In the genomic region with DNA sequence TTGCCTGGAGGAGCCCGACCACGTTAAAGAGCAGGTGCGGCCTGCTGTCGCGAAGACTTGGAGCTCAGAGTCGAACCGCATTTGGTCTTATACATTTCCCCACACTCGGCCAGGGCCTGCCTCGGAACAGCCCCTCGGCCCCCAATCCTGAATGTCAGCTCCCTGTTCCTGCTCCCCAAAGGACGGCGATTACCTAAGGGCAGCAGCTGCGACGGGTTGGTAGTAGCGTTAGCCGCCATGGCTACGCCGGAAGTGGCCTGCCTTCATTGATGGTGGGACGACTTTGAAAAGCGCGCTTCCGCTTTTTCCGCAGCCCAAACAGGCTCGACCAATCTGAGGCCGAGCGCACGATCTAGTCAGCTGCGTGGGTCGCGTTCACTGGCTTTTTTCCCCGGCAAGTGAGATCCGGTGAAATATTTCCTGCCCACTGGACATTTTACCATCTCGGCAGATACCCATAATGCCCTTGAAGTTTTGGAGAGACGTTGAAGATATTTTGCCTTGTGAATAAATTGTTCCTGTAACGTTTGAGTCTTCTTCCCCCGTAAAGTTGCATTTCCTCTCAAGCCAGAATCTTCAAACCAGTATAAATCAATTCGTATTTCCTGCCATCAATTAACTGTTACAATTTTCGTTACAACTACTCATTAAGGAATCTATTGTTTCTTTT, we compare ENCODE assay signal across 8 cellular contexts. TPM values are rescaled to one million over a fixed set of nuclear protein-coding genes. Genes with fewer than 3 reads are reported as not detected.
A peak's percentile ranks its signal among the peaks of the same experiment; 100 is the strongest.
DNase-seq lines count a peak whose midpoint lies in the region; ATAC-seq and TF ChIP-seq lines count a peak whose summit lies in the region.

A gene (minus strand): TSS at position 254 of the 670 bp plus-strand sequence. CDS start 15 bp downstream, at position 239.

- H3K79me2 ChIP-seq in MM.1S (ENCODE audit: low read length) (peaks cover 23% of the 10 kb centered on the region), neural progenitor cell (ENCODE audit: low read depth) (peaks cover 20% of the 10 kb centered on the region)

- peak within 1 kb of the TSS; percentile 87 for H3K4me2 ChIP-seq in MM.1S (ENCODE audit: low read depth, low read length)
- H3K4me2 ChIP-seq in neural progenitor cell = peak within 1 kb of the TSS; percentile 83

- H3K27ac ChIP-seq in MM.1S (ENCODE audit: low read length) (peak within 1 kb of the TSS; percentile 67; the same call in 1 of the 2 replicates), foreskin keratinocyte (peak within 1 kb of the TSS; percentile 44), neural progenitor cell (no peak within 1 kb of the TSS)

- H2AFZ ChIP-seq in MM.1S (ENCODE audit: low read length) (peak within 1 kb of the TSS; percentile 88), neural progenitor cell (replicated peaks) (peak within 1 kb of the TSS; percentile 83)

- in situ Hi-C loops in HAP-1 (cut with MboI; ENCODE audit: low sequenced_read_pairs) = no loop called here

- H3K36me3 Mint-ChIP-seq in neural progenitor cell = peaks cover 8% of the 10 kb centered on the region

- H3K27ac Mint-ChIP-seq in neural progenitor cell = peak within 1 kb of the TSS; percentile 55

- H3K4me3 Mint-ChIP-seq in neural progenitor cell = peak within 1 kb of the TSS; percentile 87

- no peaks in the 10 kb centered on the region for H3K9me2 ChIP-seq in MM.1S (replicated peaks; ENCODE audit: insufficient read depth, low read length)

- peaks cover 10% of the 10 kb centered on the region for H3K4me1 Mint-ChIP-seq in neural progenitor cell

- no peaks in the 10 kb centered on the region for H3K27me3 ChIP-seq in HAP-1 (ENCODE audit: low read depth)
- H3K27me3 ChIP-seq in MM.1S (replicated peaks; ENCODE audit: insufficient read depth, low read length) = no peaks in the 10 kb centered on the region
- H3K27me3 ChIP-seq in foreskin keratinocyte = no peaks in the 10 kb centered on the region
- no peaks in the 10 kb centered on the region for H3K27me3 ChIP-seq in neural progenitor cell

- H3K9me3 Mint-ChIP-seq in neural progenitor cell = no peaks in the 10 kb centered on the region

- peak within 1 kb of the TSS; percentile 82 for H3K9ac ChIP-seq in MM.1S (ENCODE audit: low read length)
- H3K9ac ChIP-seq in neural progenitor cell = peak within 1 kb of the TSS; percentile 74

- peaks cover 5% of the 10 kb centered on the region for H3K27me3 Mint-ChIP-seq in neural progenitor cell (ENCODE audit: insufficient read depth, low read depth)

- TF ChIP-seq CTCF in MM.1S (IDR thresholded peaks at IDR 0.05; ENCODE audit: low read length) = no peak
- no peak for TF ChIP-seq CTCF in foreskin keratinocyte (conservative IDR thresholded peaks at IDR 0.05)
- TF ChIP-seq CTCF in neural progenitor cell (IDR thresholded peaks at IDR 0.05) = no peak

- peaks cover 9% of the 10 kb centered on the region for H3F3A ChIP-seq in MM.1S (ENCODE audit: insufficient read depth, low read length)
- peaks cover 11% of the 10 kb centered on the region for H3F3A ChIP-seq in neural progenitor cell (ENCODE audit: low read depth)

- H3K4me3 ChIP-seq in HAP-1 (peak within 1 kb of the TSS; percentile 84), MM.1S (ENCODE audit: low read length) (peak within 1 kb of the TSS; percentile 88), neural progenitor cell (peak within 1 kb of the TSS; percentile 70)

- no peaks in the 10 kb centered on the region for H3K9me3 ChIP-seq in HAP-1
- H3K9me3 ChIP-seq in MM.1S (replicated peaks; ENCODE audit: insufficient read depth, low read length) = no peaks in the 10 kb centered on the region
- H3K9me3 ChIP-seq in neural progenitor cell (ENCODE audit: low read depth) = no peaks in the 10 kb centered on the region

- H3K4me1 ChIP-seq in HAP-1 (peaks cover 4% of the 10 kb centered on the region; the same call in 1 of the 2 replicates), MM.1S (ENCODE audit: low read length) (peaks cover 10% of the 10 kb centered on the region; the same call in 1 of the 2 replicates), foreskin keratinocyte (no peaks in the 10 kb centered on the region), neural progenitor cell (peaks cover 11% of the 10 kb centered on the region)

- H3K36me3 ChIP-seq in HAP-1 (replicated peaks) = peaks cover 16% of the 10 kb centered on the region
- peaks cover 4% of the 10 kb centered on the region; the same call in 1 of the 2 replicates for H3K36me3 ChIP-seq in MM.1S (replicated peaks; ENCODE audit: insufficient read depth, low read length)
- peaks cover 19% of the 10 kb centered on the region for H3K36me3 ChIP-seq in neural progenitor cell

- H4K20me1 ChIP-seq in MM.1S (ENCODE audit: insufficient read depth, low read length) = no peaks in the 10 kb centered on the region
- no peaks in the 10 kb centered on the region for H4K20me1 ChIP-seq in neural progenitor cell (ENCODE audit: low read depth)

- peak; percentile 84 for ATAC-seq in foreskin keratinocyte

- DNase-seq in ELR (ENCODE audit: low read depth) (peak; percentile 98), HAP-1 (ENCODE audit: low spot score in 2 of 2) (peak; percentile 84 to 92), MM.1S (peak; percentile 95), SIG-M5 (lab: John Stamatoyannopoulos, UW) (peak; percentile 62), activated gamma-delta T cell (lab: John Stamatoyannopoulos, UW) (peak; percentile 58), foreskin keratinocyte (peak; percentile 86 to 91), neural progenitor cell (ENCODE audit: low spot score) (peak; percentile 91), stromal cell of bone marrow (ENCODE audit: low read depth) (peak; percentile 90)

RNA-seq across cellular contexts. Expression of the gene that starts here (rescaled TPM):
- 81.9 and 90.5 TPM in 2 replicates for total RNA-seq in foreskin keratinocyte
- 126 and 150 TPM in 2 replicates for polyA plus RNA-seq in foreskin keratinocyte
- total RNA-seq in neural progenitor cell (ENCODE audit: low replicate concordance) = 80.2 and 168 TPM in 2 replicates
